Comparison of ENCODE assay signal across 8 cellular contexts in the genomic region with DNA sequence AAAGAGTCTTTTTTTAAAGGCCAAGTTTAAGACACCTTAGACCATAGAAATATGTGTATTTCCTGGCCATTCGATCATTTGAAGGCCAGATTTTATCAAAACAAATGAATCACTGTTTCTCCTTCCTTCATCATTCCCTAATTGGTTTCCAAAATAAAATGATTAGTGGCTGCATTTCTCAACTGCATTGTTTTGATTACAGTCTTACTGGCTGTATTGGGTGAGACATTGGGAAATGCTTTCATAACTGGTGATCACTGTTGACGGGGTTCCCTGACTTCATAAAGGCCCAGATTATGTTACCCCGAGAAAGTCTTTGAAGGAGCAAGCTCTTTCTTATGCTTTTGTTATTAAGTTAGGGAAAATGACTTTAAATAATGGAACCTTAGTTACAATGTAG. TPM values are rescaled to one million over a fixed set of nuclear protein-coding genes. Genes with fewer than 3 reads are reported as not detected.
A peak's percentile ranks its signal among the peaks of the same experiment; 100 is the strongest.
DNase-seq lines count a peak whose midpoint lies in the region; ATAC-seq and TF ChIP-seq lines count a peak whose summit lies in the region.
"Not testable (repeated sequence)": the region's sequence is repeated elsewhere in the genome, so short reads cannot be mapped to it uniquely, and the experiment has no call there.

No MANE protein-coding gene starts in this region.

- not testable (repeated sequence) for H3K27me3 ChIP-seq in Peyer's patch; mammary epithelial cell (ENCODE audit: insufficient read depth, low read length); muscle layer of colon (ENCODE audit: control insufficient read depth in 1 of 2, insufficient read depth in 2 of 2, low read length in 2 of 2); skeletal muscle satellite cell (ENCODE audit: control insufficient read depth, insufficient read depth, low read length)

- H3K9me3 ChIP-seq in Peyer's patch; mammary epithelial cell (replicated peaks; ENCODE audit: insufficient read depth, low read length); muscle layer of colon (ENCODE audit: low read length); skeletal muscle satellite cell (replicated peaks; ENCODE audit: low read length): not testable (repeated sequence)

- not testable (repeated sequence) for H2AFZ ChIP-seq in mammary epithelial cell (ENCODE audit: low read depth, low read length)

- BruUV-seq in mammary epithelial cell (replicated peaks; lab: Mats Ljungman, UMichigan) = not testable (repeated sequence)

- intact Hi-C loops in mammary epithelial cell (cut with micrococcal nuclease); Right ventricle myocardium superior (cut with DNase I): not testable (repeated sequence)

- peaks cover 45% of the 10 kb centered on the region for H3K79me2 ChIP-seq in mammary epithelial cell (ENCODE audit: insufficient read depth, low read length)

- H3K9ac ChIP-seq in mammary epithelial cell (ENCODE audit: insufficient read depth, low read length); muscle layer of colon (ENCODE audit: low read length): not testable (repeated sequence)
- peak overlapping the region; percentile 62 for H3K9ac ChIP-seq in skeletal muscle satellite cell (ENCODE audit: low read depth, low read length)

- WGBS in mammary epithelial cell (ENCODE audit: low coverage, missing lambda C conversion rate) = 74% methylated on average over 3 of the region's 3 CpGs
- WGBS in urinary bladder = 54% methylated on average over 3 of the region's 3 CpGs

- H3K4me2 ChIP-seq in mammary epithelial cell (ENCODE audit: insufficient read depth, low read depth, low read length) = not testable (repeated sequence)
- peak overlapping the region; percentile 34 for H3K4me2 ChIP-seq in skeletal muscle satellite cell (ENCODE audit: low read length)

- CTCF ChIA-PET in mammary epithelial cell (lab: Charles Lee; ENCODE audit: low non-redundant PET) = not testable (repeated sequence)

- peaks cover 0 to 18% (median 0%) of the 10 kb centered on the region in 4 donors for H3K4me1 ChIP-seq in Peyer's patch
- H3K4me1 ChIP-seq in mammary epithelial cell (ENCODE audit: insufficient read depth, low read length); urinary bladder (ENCODE audit: insufficient read depth): not testable (repeated sequence)
- peaks cover 16% of the 10 kb centered on the region for H3K4me1 ChIP-seq in muscle layer of colon (ENCODE audit: insufficient read depth, low read length)
- peaks cover 23% of the 10 kb centered on the region for H3K4me1 ChIP-seq in skeletal muscle satellite cell (ENCODE audit: control insufficient read depth, insufficient read depth, low read length)

- not testable (repeated sequence) for TF ChIP-seq CTCF in Peyer's patch (IDR thresholded peaks at IDR 0.05); mammary epithelial cell (conservative IDR thresholded peaks at IDR 0.05 in 1 of 2, IDR thresholded peaks at IDR 0.05 in 1 of 2; ENCODE audit: extremely low read depth in 1 of 2, insufficient read depth in 1 of 2, low read depth in 1 of 2, low read length in 2 of 2)

- peak; percentile 41 for ATAC-seq in Right ventricle myocardium superior (ENCODE audit: poor library complexity)

- in situ Hi-C loops in mammary epithelial cell (cut with MboI; ENCODE audit: low sequenced_read_pairs in 2 of 2) = not testable (repeated sequence)

- peak overlapping the region in 3 of 4 donors; percentile 24 to 65 (median 65) for H3K27ac ChIP-seq in Peyer's patch
- not testable (repeated sequence) for H3K27ac ChIP-seq in mammary epithelial cell (ENCODE audit: insufficient read depth, low read depth, low read length)
- peak overlapping the region; percentile 69 for H3K27ac ChIP-seq in muscle layer of colon (ENCODE audit: low read depth, low read length)
- peak overlapping the region; percentile 64 for H3K27ac ChIP-seq in urinary bladder (ENCODE audit: low read depth)

- DNase-seq in Daoy (ENCODE audit: low read depth) (peak; percentile 19), mammary epithelial cell (peak; percentile 57), fibroblast of gingiva (ENCODE audit: low read depth) (peak; percentile 95)
- not testable (repeated sequence) for DNase-seq in Peyer's patch, Right ventricle myocardium superior

- not testable (repeated sequence) for H3K36me3 ChIP-seq in Peyer's patch; mammary epithelial cell (ENCODE audit: insufficient read depth, low read length); muscle layer of colon (ENCODE audit: insufficient read depth, low read length); skeletal muscle satellite cell (ENCODE audit: insufficient read depth, low read length); urinary bladder (ENCODE audit: insufficient read depth)

- dilution Hi-C loops in mammary epithelial cell (cut with HindIII; ENCODE audit: low sequenced_read_pairs) = loop anchor here (5.0 kb wide), 3 partner anchors 68 to 188 kb away; no protein-coding TSS in a partner anchor

- H3K4me3 ChIP-seq in Peyer's patch; mammary epithelial cell (replicated peaks in 1 of 3; ENCODE audit: insufficient read depth in 1 of 3, low read depth in 2 of 3, low read length in 3 of 3); muscle layer of colon (ENCODE audit: low read depth in 1 of 2, low read length in 2 of 2); skeletal muscle satellite cell (ENCODE audit: low read length); urinary bladder (ENCODE audit: low read depth, low read length): not testable (repeated sequence)

- not testable (repeated sequence) for TF ChIP-seq POLR2A in Peyer's patch (IDR thresholded peaks at IDR 0.05)

- not testable (repeated sequence) for H4K20me1 ChIP-seq in mammary epithelial cell (ENCODE audit: insufficient read depth, low read length)

RNA-seq across cellular contexts. Expression of a gene that starts 40.6 kb away (rescaled TPM):
- total RNA-seq in Daoy (2014; rRNA removed; shearing (Covaris generic)) = 26.5 and 27.9 TPM in 2 replicates
- 10 to 100 TPM; 43.6 to 85.8 (median 67.4) TPM for total RNA-seq in Peyer's patch
- 10 to 100 TPM; 50.5 to 52.8 TPM for total RNA-seq in mammary epithelial cell
- polyA plus RNA-seq in mammary epithelial cell = 19.4 TPM
- 90.2 TPM for polyA minus RNA-seq in mammary epithelial cell
- total RNA-seq in Right ventricle myocardium superior = 31.5 TPM
- 83.4 and 89.8 TPM in 2 replicates for total RNA-seq in skeletal muscle satellite cell (2012; rRNA removed)
- 46.5 TPM for total RNA-seq in urinary bladder
- polyA plus RNA-seq in urinary bladder = 125 TPM
